In genomic region chr6:142845624-142846458, GRCh38 we compare ENCODE assay signal across 1 cellular context.
TF ChIP-seq lines count a peak whose summit lies in the region.

No MANE protein-coding gene starts in this region.

TF ChIP-seq in GM23338, 12 proteins besides CTCF, POLR2A, EP300 and RAD21 (continued from another document):
- TF ChIP-seq ZNF462 (CRISPR knock-in tag; IDR thresholded peaks at IDR 0.05) (no peak), ETS1 (IDR thresholded peaks at IDR 0.05) (no peak), NANOG (IDR thresholded peaks at IDR 0.05; ENCODE audit: borderline replicate concordance) (no peak), ZNF114 (CRISPR knock-in tag; IDR thresholded peaks at IDR 0.05) (no peak), REST (IDR thresholded peaks at IDR 0.05; ENCODE audit: unreplicated experiment) (no peak), EZH2 (IDR thresholded peaks at IDR 0.05; ENCODE audit: low read depth, unreplicated experiment) (no peak)
